In genomic region chr2:46315103-46315890, GRCh38 we compare ENCODE assay signal across 9 cellular contexts. TPM values are rescaled to one million over a fixed set of nuclear protein-coding genes. Genes with fewer than 3 reads are reported as not detected.
DNase-seq lines count a peak whose midpoint lies in the region; ATAC-seq and TF ChIP-seq lines count a peak whose summit lies in the region.
"Had no signal": no experiment of that assay in that cellular context is flagged by ENCODE, and none has a peak within 500 bp of the region (broad histone marks: within the 10 kb centered on the region; RNA-seq: fewer than 3 reads in every experiment).

No MANE protein-coding gene starts in this region.

- DNase-seq in CD1c-positive myeloid dendritic cell (ENCODE audit: extremely low spot score) (peak; percentile 38), NCI-H2029 treated with DMSO at 0.1 percent for 48 hours (lab: John Stamatoyannopoulos, UW) (peak; percentile 16), mesothelial cell of epicardium (ENCODE audit: low spot score in 2 of 2, unreplicated experiment in 2 of 2) (no peak), middle frontal gyrus (ENCODE audit: extremely low spot score, low spot score) (no peak), endodermal cell (no peak), GM23338 (ENCODE audit: low spot score) (no peak)
- no peak for DNase-seq in activated effector memory CD4-positive, alpha-beta T cell treated with Interleukin-2 at 50 U/mL for 16 hours

- H3K4me1 ChIP-seq in endodermal cell (ENCODE audit: control insufficient read depth, insufficient read depth, low read length) (no peaks in the 10 kb centered on the region), GM23338 (ENCODE audit: insufficient read depth) (peaks cover 2% of the 10 kb centered on the region; the same call in 1 of the 2 replicates)

- no peak for ATAC-seq in GM23338

- peak overlapping the region; percentile 47 for H3K27ac Mint-ChIP-seq in mesothelial cell of epicardium
- no peak overlapping the region for H3K27ac Mint-ChIP-seq in endodermal cell
- H3K27ac Mint-ChIP-seq in GM23338: no peak overlapping the region

- TF ChIP-seq CTCF in mesothelial cell of epicardium (IDR thresholded peaks at IDR 0.05; ENCODE audit: unreplicated experiment) (no peak), endodermal cell (conservative IDR thresholded peaks at IDR 0.05) (no peak), GM23338 (conservative IDR thresholded peaks at IDR 0.05; ENCODE audit: low read depth in 2 of 2) (no peak)

- 92 to 93% methylated on average over 9 to 11 of the region's 11 CpGs for WGBS in endodermal cell (ENCODE audit: insufficient coverage in 1 of 2, insufficient read length in 1 of 2), 2 experiments

- H3K9ac ChIP-seq in endodermal cell (ENCODE audit: extremely low read depth, low read length, poor library complexity, severe bottlenecking): no peak overlapping the region

- H3K4me3 Mint-ChIP-seq in mesothelial cell of epicardium (no peak overlapping the region), endodermal cell (no peak overlapping the region), GM23338 (no peak overlapping the region)

- H3K4me2 ChIP-seq in GM23338: no peak overlapping the region

- no peaks in the 10 kb centered on the region for H3K36me3 Mint-ChIP-seq in mesothelial cell of epicardium
- no peaks in the 10 kb centered on the region for H3K36me3 Mint-ChIP-seq in endodermal cell (ENCODE audit: low read depth)
- H3K36me3 Mint-ChIP-seq in GM23338 (ENCODE audit: low read depth): no peaks in the 10 kb centered on the region

- no peaks in the 10 kb centered on the region for H3K9me3 ChIP-seq in endodermal cell (ENCODE audit: control insufficient read depth, low read length)

- H3K9me2 ChIP-seq in GM23338 (ENCODE audit: insufficient read depth): no peaks in the 10 kb centered on the region

- H3F3A ChIP-seq in GM23338 (replicated peaks; ENCODE audit: low read depth): no peaks in the 10 kb centered on the region

- H3K79me2 ChIP-seq in GM23338 (replicated peaks; ENCODE audit: insufficient read depth): no peaks in the 10 kb centered on the region

- H3K27me3 Mint-ChIP-seq in mesothelial cell of epicardium (ENCODE audit: low read depth) (no peaks in the 10 kb centered on the region), endodermal cell (ENCODE audit: insufficient read depth) (peaks cover 32% of the 10 kb centered on the region), GM23338 (ENCODE audit: insufficient read depth, low read depth, poor library complexity) (peaks cover 4% of the 10 kb centered on the region)

- H3K9me3 Mint-ChIP-seq in mesothelial cell of epicardium (no peaks in the 10 kb centered on the region), endodermal cell (no peaks in the 10 kb centered on the region), GM23338 (no peaks in the 10 kb centered on the region)

- H3K4me3 ChIP-seq in endodermal cell (ENCODE audit: low read length) (no peak overlapping the region), GM23338 (no peak overlapping the region)

- no peaks in the 10 kb centered on the region for H3K36me3 ChIP-seq in endodermal cell (ENCODE audit: control insufficient read depth, insufficient read depth, low read length)
- no peaks in the 10 kb centered on the region for H3K36me3 ChIP-seq in GM23338 (ENCODE audit: insufficient read depth)

- H4K20me1 ChIP-seq in GM23338 (replicated peaks; ENCODE audit: insufficient read depth): no peaks in the 10 kb centered on the region

- H3K27me3 ChIP-seq in endodermal cell (ENCODE audit: control insufficient read depth, insufficient read depth, low read length, poor library complexity, severe bottlenecking): peaks cover 46% of the 10 kb centered on the region
- no peaks in the 10 kb centered on the region for H3K27me3 ChIP-seq in GM23338 (ENCODE audit: insufficient read depth)

- H3K4me1 Mint-ChIP-seq in mesothelial cell of epicardium (peaks cover 24% of the 10 kb centered on the region), endodermal cell (no peaks in the 10 kb centered on the region), GM23338 (peaks cover 10% of the 10 kb centered on the region; the same call in 2 of the 3 replicates)

- H3K27ac ChIP-seq in cingulate gyrus (ENCODE audit: low read depth, low read length) (peak overlapping the region; percentile 56), endodermal cell (ENCODE audit: low read depth, low read length) (no peak overlapping the region), GM23338 (ENCODE audit: low read depth) (no peak overlapping the region)
- H3K27ac ChIP-seq: HL-60 had no signal

- H2AFZ ChIP-seq in GM23338: no peak overlapping the region

TF ChIP-seq in GM23338, 12 proteins besides CTCF, POLR2A, EP300 and RAD21 (continues in another document):
- TF ChIP-seq ZNF331 (CRISPR knock-in tag; IDR thresholded peaks at IDR 0.05; ENCODE audit: low read depth) (no peak), EZH2 (IDR thresholded peaks at IDR 0.05; ENCODE audit: low read depth, unreplicated experiment) (no peak), JUNB (IDR thresholded peaks at IDR 0.05; ENCODE audit: unreplicated experiment) (no peak), CREB1 (CRISPR knock-in tag; IDR thresholded peaks at IDR 0.05; ENCODE audit: low read depth) (no peak), STAT1 (IDR thresholded peaks at IDR 0.05; ENCODE audit: unreplicated experiment) (no peak), EZH2phosphoT487 (IDR thresholded peaks at IDR 0.05; ENCODE audit: unreplicated experiment) (no peak), NANOG (IDR thresholded peaks at IDR 0.05; ENCODE audit: borderline replicate concordance) (no peak), ZNF114 (CRISPR knock-in tag; IDR thresholded peaks at IDR 0.05) (no peak)
- TF ChIP-seq, protein P1, sequence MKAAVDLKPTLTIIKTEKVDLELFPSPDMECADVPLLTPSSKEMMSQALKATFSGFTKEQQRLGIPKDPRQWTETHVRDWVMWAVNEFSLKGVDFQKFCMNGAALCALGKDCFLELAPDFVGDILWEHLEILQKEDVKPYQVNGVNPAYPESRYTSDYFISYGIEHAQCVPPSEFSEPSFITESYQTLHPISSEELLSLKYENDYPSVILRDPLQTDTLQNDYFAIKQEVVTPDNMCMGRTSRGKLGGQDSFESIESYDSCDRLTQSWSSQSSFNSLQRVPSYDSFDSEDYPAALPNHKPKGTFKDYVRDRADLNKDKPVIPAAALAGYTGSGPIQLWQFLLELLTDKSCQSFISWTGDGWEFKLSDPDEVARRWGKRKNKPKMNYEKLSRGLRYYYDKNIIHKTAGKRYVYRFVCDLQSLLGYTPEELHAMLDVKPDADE (IDR thresholded peaks at IDR 0.05): no peak

RNA-seq across cellular contexts. Expression of gene EPAS1, which starts 18.1 kb away (rescaled TPM):
- total RNA-seq in mesothelial cell of epicardium (4.4 to 7.5 TPM (median 4.9 TPM) in 3 replicates), endodermal cell (1 to 10 TPM; 1.2 to 1.9 TPM)
- polyA plus RNA-seq in endodermal cell (2013, experiment 1 of 2): 1.2 TPM
- 1.5 TPM for polyA plus RNA-seq in endodermal cell (2013, experiment 2 of 2)
- total RNA-seq in GM23338 (2014; rRNA removed; shearing (Covaris generic)): 5.4 and 5.7 TPM in 2 replicates
- 0.52 and 0.68 TPM in 2 replicates for polyA plus RNA-seq in GM23338 (2016; fragmentation: Nextera tagmentation; extraction: Ambion mirVana)

Comparison
In these comparisons a context has a peak if more than half of its experiments do, and no peak if none do; other contexts are left out.
1. DNase-seq: peak in CD1c-positive myeloid dendritic cell (single experiment) and NCI-H2029 treated with DMSO at 0.1 percent for 48 hours (single experiment); none in mesothelial cell of epicardium (0 of 2), middle frontal gyrus (single experiment), endodermal cell (single experiment), GM23338 (single experiment) and activated effector memory CD4-positive, alpha-beta T cell treated with Interleukin-2 at 50 U/mL for 16 hours (single experiment).